In the genomic region with DNA sequence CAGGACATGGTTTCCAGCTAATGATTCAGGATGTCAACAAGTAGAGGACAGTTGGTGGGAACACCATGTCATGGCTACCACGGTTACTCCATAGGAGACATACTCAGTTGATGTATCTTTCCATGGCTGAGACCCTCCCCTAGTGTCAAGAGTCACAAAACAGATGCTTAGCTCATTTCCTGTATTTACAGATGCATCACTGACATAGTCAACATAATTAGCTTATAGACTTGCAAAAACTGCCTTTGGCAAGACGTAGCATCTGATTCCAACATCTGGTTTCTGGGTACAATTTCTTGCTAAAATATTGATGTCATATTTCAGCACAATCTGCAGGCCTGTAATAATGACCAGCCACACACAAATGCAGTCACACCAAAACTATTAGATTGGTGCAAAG, we compare ENCODE assay signal across 1 cellular context.
TF ChIP-seq lines count a peak whose summit lies in the region.

No MANE protein-coding gene starts in this region.

TF ChIP-seq in HepG2, 621 proteins besides CTCF, POLR2A, EP300 and RAD21 (continued from another document):
- TF ChIP-seq CBX5 (CRISPR knock-in tag; IDR thresholded peaks at IDR 0.05; ENCODE audit: borderline replicate concordance) (no peak), ZBTB7B (CRISPR knock-in tag; IDR thresholded peaks at IDR 0.05) (no peak), HOXA7 (CRISPR knock-in tag; IDR thresholded peaks at IDR 0.05) (no peak), HDAC1 (CRISPR knock-in tag; IDR thresholded peaks at IDR 0.05) (no peak), ZNF83 (CRISPR knock-in tag; IDR thresholded peaks at IDR 0.05; ENCODE audit: borderline replicate concordance) (no peak)
- TF ChIP-seq, protein P1, sequence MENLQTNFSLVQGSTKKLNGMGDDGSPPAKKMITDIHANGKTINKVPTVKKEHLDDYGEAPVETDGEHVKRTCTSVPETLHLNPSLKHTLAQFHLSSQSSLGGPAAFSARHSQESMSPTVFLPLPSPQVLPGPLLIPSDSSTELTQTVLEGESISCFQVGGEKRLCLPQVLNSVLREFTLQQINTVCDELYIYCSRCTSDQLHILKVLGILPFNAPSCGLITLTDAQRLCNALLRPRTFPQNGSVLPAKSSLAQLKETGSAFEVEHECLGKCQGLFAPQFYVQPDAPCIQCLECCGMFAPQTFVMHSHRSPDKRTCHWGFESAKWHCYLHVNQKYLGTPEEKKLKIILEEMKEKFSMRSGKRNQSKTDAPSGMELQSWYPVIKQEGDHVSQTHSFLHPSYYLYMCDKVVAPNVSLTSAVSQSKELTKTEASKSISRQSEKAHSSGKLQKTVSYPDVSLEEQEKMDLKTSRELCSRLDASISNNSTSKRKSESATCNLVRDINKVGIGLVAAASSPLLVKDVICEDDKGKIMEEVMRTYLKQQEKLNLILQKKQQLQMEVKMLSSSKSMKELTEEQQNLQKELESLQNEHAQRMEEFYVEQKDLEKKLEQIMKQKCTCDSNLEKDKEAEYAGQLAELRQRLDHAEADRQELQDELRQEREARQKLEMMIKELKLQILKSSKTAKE (CRISPR knock-in tag; IDR thresholded peaks at IDR 0.05; ENCODE audit: borderline replicate concordance) = no peak
- TF ChIP-seq, protein P2, sequence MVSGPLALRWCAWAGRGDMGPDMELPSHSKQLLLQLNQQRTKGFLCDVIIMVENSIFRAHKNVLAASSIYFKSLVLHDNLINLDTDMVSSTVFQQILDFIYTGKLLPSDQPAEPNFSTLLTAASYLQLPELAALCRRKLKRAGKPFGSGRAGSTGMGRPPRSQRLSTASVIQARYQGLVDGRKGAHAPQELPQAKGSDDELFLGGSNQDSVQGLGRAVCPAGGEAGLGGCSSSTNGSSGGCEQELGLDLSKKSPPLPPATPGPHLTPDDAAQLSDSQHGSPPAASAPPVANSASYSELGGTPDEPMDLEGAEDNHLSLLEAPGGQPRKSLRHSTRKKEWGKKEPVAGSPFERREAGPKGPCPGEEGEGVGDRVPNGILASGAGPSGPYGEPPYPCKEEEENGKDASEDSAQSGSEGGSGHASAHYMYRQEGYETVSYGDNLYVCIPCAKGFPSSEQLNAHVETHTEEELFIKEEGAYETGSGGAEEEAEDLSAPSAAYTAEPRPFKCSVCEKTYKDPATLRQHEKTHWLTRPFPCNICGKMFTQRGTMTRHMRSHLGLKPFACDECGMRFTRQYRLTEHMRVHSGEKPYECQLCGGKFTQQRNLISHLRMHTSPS (CRISPR knock-in tag; IDR thresholded peaks at IDR 0.05; ENCODE audit: low read depth) = no peak
